In genomic region chr20:3041818-3042504, GRCh38 we compare ENCODE assay signal across 1 cellular context.
TF ChIP-seq lines count a peak whose summit lies in the region.

No MANE protein-coding gene starts in this region.

TF ChIP-seq in H1, 55 proteins besides CTCF, POLR2A, EP300 and RAD21:
- no peak for TF ChIP-seq TAF1 (IDR thresholded peaks at IDR 0.05; ENCODE audit: low read depth, low read length)
- TF ChIP-seq JUN (IDR thresholded peaks at IDR 0.05; ENCODE audit: low read depth, low read length), result no peak
- TF ChIP-seq POLR2AphosphoS5 (IDR thresholded peaks at IDR 0.05; ENCODE audit: low read depth, low read length), result no peak
- no peak for TF ChIP-seq TEAD4 (IDR thresholded peaks at IDR 0.05; ENCODE audit: low read depth, low read length)
- TF ChIP-seq, protein P1, sequence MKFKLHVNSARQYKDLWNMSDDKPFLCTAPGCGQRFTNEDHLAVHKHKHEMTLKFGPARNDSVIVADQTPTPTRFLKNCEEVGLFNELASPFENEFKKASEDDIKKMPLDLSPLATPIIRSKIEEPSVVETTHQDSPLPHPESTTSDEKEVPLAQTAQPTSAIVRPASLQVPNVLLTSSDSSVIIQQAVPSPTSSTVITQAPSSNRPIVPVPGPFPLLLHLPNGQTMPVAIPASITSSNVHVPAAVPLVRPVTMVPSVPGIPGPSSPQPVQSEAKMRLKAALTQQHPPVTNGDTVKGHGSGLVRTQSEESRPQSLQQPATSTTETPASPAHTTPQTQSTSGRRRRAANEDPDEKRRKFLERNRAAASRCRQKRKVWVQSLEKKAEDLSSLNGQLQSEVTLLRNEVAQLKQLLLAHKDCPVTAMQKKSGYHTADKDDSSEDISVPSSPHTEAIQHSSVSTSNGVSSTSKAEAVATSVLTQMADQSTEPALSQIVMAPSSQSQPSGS (IDR thresholded peaks at IDR 0.05; ENCODE audit: low read length), result no peak
- no peak for TF ChIP-seq HDAC6 (IDR thresholded peaks at IDR 0.05; ENCODE audit: low read depth, low read length)
- TF ChIP-seq CHD1 (IDR thresholded peaks at IDR 0.05; ENCODE audit: low read depth, low read length), result no peak
- no peak for TF ChIP-seq CHD7 (IDR thresholded peaks at IDR 0.05; ENCODE audit: insufficient replicate concordance, low read length)
- TF ChIP-seq, protein P2, sequence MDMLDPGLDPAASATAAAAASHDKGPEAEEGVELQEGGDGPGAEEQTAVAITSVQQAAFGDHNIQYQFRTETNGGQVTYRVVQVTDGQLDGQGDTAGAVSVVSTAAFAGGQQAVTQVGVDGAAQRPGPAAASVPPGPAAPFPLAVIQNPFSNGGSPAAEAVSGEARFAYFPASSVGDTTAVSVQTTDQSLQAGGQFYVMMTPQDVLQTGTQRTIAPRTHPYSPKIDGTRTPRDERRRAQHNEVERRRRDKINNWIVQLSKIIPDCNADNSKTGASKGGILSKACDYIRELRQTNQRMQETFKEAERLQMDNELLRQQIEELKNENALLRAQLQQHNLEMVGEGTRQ (IDR thresholded peaks at IDR 0.05; ENCODE audit: low read length), result no peak
TF ChIP-seq in H1: peak in this region for 0.
